ENCODE assay signal across 7 cellular contexts in the genomic region with DNA sequence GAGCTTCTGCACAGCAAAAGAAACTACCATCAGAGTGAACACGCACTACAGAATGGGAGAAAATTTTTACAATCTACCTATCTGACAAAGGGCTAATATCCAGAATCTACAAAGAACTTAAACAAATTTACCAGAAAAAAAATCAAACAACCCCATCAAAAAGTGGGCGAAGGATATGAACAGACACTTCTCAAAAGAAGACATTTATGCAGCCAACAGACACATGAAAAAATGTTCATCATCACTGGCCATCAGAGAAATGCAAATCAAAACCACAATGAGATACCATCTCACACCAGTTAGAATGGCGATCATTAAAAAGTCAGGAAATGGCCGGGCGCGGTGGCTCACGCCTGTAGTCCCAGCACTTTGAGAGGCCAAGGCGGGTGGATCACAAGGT. TPM values are rescaled to one million over a fixed set of nuclear protein-coding genes. Genes with fewer than 3 reads are reported as not detected.
DNase-seq lines count a peak whose midpoint lies in the region; ATAC-seq, FAIRE-seq and TF ChIP-seq lines count a peak whose summit lies in the region.
"Not testable (repeated sequence)": the region's sequence is repeated elsewhere in the genome, so short reads cannot be mapped to it uniquely, and the experiment has no call there.

No MANE protein-coding gene starts in this region.

- H3K36me3 ChIP-seq in GM12878 (ENCODE audit: control insufficient read depth in 2 of 2, insufficient read depth in 2 of 2, low read length in 1 of 2): not testable (repeated sequence)

- not testable (repeated sequence) for H3K27me3 Mint-ChIP-seq in IgD-negative memory B cell; activated B cell treated with CpG ODN at 0.5 μM for 24 hours; effector memory CD8-positive, alpha-beta T cell; immature natural killer cell (ENCODE audit: low read depth in 3 of 3); naive B cell; stimulated activated naive B cell treated with anti-CD40 and anti-IgM and Interleukin-4, amounts not matched to agents 10 μg/mL and 1 μg/mL and 100 μg/mL, for 72 hours

- CTCF ChIA-PET in activated B cell treated with CpG ODN at 0.5 μM for 24 hours (lab: Charles Lee); GM12878 (lab: Yijun Ruan, JAX): not testable (repeated sequence)

- H3K27me3 ChIP-seq in GM12878 (replicated peaks in 1 of 2; ENCODE audit: control insufficient read depth in 2 of 2, insufficient read depth in 2 of 2, low read length in 1 of 2): not testable (repeated sequence)

- not testable (repeated sequence) for H3K9ac ChIP-seq in GM12878 (ENCODE audit: control insufficient read depth, insufficient read depth, low read length)

- H3K4me3 ChIP-seq in GM12878: not testable (repeated sequence)

- not testable (repeated sequence) for FAIRE-seq in GM12878 (lab: Jason Lieb, UNC)

- H3K36me3 Mint-ChIP-seq in IgD-negative memory B cell; activated B cell treated with CpG ODN at 0.5 μM for 24 hours (ENCODE audit: low read depth); effector memory CD8-positive, alpha-beta T cell (ENCODE audit: insufficient read depth); immature natural killer cell; naive B cell: not testable (repeated sequence)
- peaks cover 19 to 27% of the 10 kb centered on the region in 2 donors for H3K36me3 Mint-ChIP-seq in stimulated activated naive B cell treated with anti-CD40 and anti-IgM and Interleukin-4, amounts not matched to agents 10 μg/mL and 1 μg/mL and 100 μg/mL, for 72 hours

- H3K4me2 ChIP-seq in GM12878 (ENCODE audit: control insufficient read depth, insufficient read depth): not testable (repeated sequence)

- RAD21 ChIA-PET in GM12878 (lab: Charles Lee; ENCODE audit: unreplicated experiment): not testable (repeated sequence)

- H3K79me2 ChIP-seq in GM12878 (ENCODE audit: control insufficient read depth, insufficient read depth, low read length): not testable (repeated sequence)

- BruUV-seq in GM12878 (replicated peaks; lab: Mats Ljungman, UMichigan): not testable (repeated sequence)

- 99% methylated on average over 8 of the region's 8 CpGs for WGBS in GM12878 (ENCODE audit: insufficient coverage, insufficient replicate concordance, low lambda C conversion rate, missing lambda C conversion rate)

- not testable (repeated sequence) for TF ChIP-seq POLR2A in GM12878 (IDR thresholded peaks at IDR 0.05; ENCODE audit: low read depth, low read length)

- POLR2A ChIA-PET in activated B cell treated with CpG ODN at 0.5 μM for 24 hours (lab: Charles Lee): interaction anchor here (0.6 to 1.0 kb wide), 2 partner anchors 10 to 127 kb away, joined by 5 read pairs; no protein-coding TSS in a partner anchor
- POLR2A ChIA-PET in GM12878 (lab: Charles Lee): not testable (repeated sequence)

- not testable (repeated sequence) for H3K9me3 Mint-ChIP-seq in IgD-negative memory B cell; activated B cell treated with CpG ODN at 0.5 μM for 24 hours; effector memory CD8-positive, alpha-beta T cell; immature natural killer cell; stimulated activated naive B cell treated with anti-CD40 and anti-IgM and Interleukin-4, amounts not matched to agents 10 μg/mL and 1 μg/mL and 100 μg/mL, for 72 hours
- H3K9me3 Mint-ChIP-seq in naive B cell: peaks cover 0 to 16% (median 6%) of the 10 kb centered on the region in 7 donors

- H3K4me1 Mint-ChIP-seq in IgD-negative memory B cell (peaks cover 33 to 43% (median 36%) of the 10 kb centered on the region in 3 donors), activated B cell treated with CpG ODN at 0.5 μM for 24 hours (peaks cover 66% of the 10 kb centered on the region), immature natural killer cell (peaks cover 66 to 68% of the 10 kb centered on the region in 2 donors), naive B cell (peaks cover 32 to 70% (median 46%) of the 10 kb centered on the region in 3 donors)
- peaks cover 23 to 47% of the 10 kb centered on the region in 2 donors for H3K4me1 Mint-ChIP-seq in effector memory CD8-positive, alpha-beta T cell (ENCODE audit: low read depth in 2 of 2)
- H3K4me1 Mint-ChIP-seq in stimulated activated naive B cell treated with anti-CD40 and anti-IgM and Interleukin-4, amounts not matched to agents 10 μg/mL and 1 μg/mL and 100 μg/mL, for 72 hours: peaks cover 14 to 63% of the 10 kb centered on the region in 2 donors

- not testable (repeated sequence) for TF ChIP-seq CTCF in activated B cell treated with CpG ODN at 0.5 μM for 24 hours (IDR thresholded peaks at IDR 0.05); GM12878 (IDR thresholded peaks at IDR 0.05 in 2 of 3, conservative IDR thresholded peaks at IDR 0.05 in 1 of 3; ENCODE audit: control insufficient read depth in 2 of 3, extremely low read depth in 1 of 3, insufficient read depth in 1 of 3, low read depth in 3 of 3, low read length in 3 of 3)

- not testable (repeated sequence) for ATAC-seq in activated B cell treated with CpG ODN at 0.5 μM for 24 hours (ENCODE audit: low read depth); GM12878; effector memory CD8-positive, alpha-beta T cell (replicated peaks); naive B cell (ENCODE audit: low read depth in 2 of 2); stimulated activated naive B cell treated with anti-CD40 and anti-IgM and Interleukin-4, amounts not matched to agents 10 μg/mL and 1 μg/mL and 100 μg/mL, for 72 hours (replicated peaks)

- H3K27ac ChIP-seq in GM12878 (ENCODE audit: control insufficient read depth, insufficient read depth): not testable (repeated sequence)

- H4K20me1 ChIP-seq in GM12878 (ENCODE audit: control insufficient read depth, insufficient read depth): not testable (repeated sequence)

- not testable (repeated sequence) for H3K4me1 ChIP-seq in GM12878 (ENCODE audit: control insufficient read depth, insufficient read depth, low read length)

- in situ Hi-C loops in GM12878 (cut with MboI): not testable (repeated sequence)

- not testable (repeated sequence) for TF ChIP-seq RAD21 in GM12878 (IDR thresholded peaks at IDR 0.05; ENCODE audit: insufficient read depth, low read depth, low read length)

- SMC1A ChIA-PET in GM12878 (lab: Charles Lee; ENCODE audit: uncharacterized antibody, unreplicated experiment): not testable (repeated sequence)

- H3K4me3 Mint-ChIP-seq in IgD-negative memory B cell (peak overlapping the region in 1 of 4 donors; percentile 77), immature natural killer cell (peak overlapping the region in 3 of 5 donors; percentile 18 to 65 (median 48)), naive B cell (peak overlapping the region in 2 of 8 donors; percentile 31 to 51)
- H3K4me3 Mint-ChIP-seq in activated B cell treated with CpG ODN at 0.5 μM for 24 hours; effector memory CD8-positive, alpha-beta T cell; stimulated activated naive B cell treated with anti-CD40 and anti-IgM and Interleukin-4, amounts not matched to agents 10 μg/mL and 1 μg/mL and 100 μg/mL, for 72 hours: not testable (repeated sequence)

- not testable (repeated sequence) for TF ChIP-seq EP300 in GM12878 (IDR thresholded peaks at IDR 0.05; ENCODE audit: borderline replicate concordance in 1 of 2, control insufficient read depth in 1 of 2, low read depth in 2 of 2, low read length in 2 of 2)

- intact Hi-C loops in activated B cell treated with CpG ODN at 0.5 μM for 24 hours (cut with micrococcal nuclease); GM12878 (cut with micrococcal nuclease; ENCODE audit: unreplicated experiment): not testable (repeated sequence)

- H3K9me3 ChIP-seq in GM12878 (replicated peaks; ENCODE audit: control insufficient read depth, insufficient read depth, low read length): not testable (repeated sequence)

- H3K27ac Mint-ChIP-seq in IgD-negative memory B cell (peak overlapping the region in 2 of 3 donors; percentile 45 to 76), activated B cell treated with CpG ODN at 0.5 μM for 24 hours (peak overlapping the region; percentile 50), immature natural killer cell (peak overlapping the region; percentile 25 to 78 (median 54)), naive B cell (peak overlapping the region in 4 of 6 donors; percentile 18 to 93 (median 84))
- peak overlapping the region; percentile 60 to 77 for H3K27ac Mint-ChIP-seq in effector memory CD8-positive, alpha-beta T cell
- H3K27ac Mint-ChIP-seq in stimulated activated naive B cell treated with anti-CD40 and anti-IgM and Interleukin-4, amounts not matched to agents 10 μg/mL and 1 μg/mL and 100 μg/mL, for 72 hours: peak overlapping the region; percentile 51

- H2AFZ ChIP-seq in GM12878 (ENCODE audit: control insufficient read depth, low read depth, low read length): not testable (repeated sequence)

- DNase-seq in activated B cell treated with CpG ODN at 0.5 μM for 24 hours; GM12878 (ENCODE audit: low read depth, low spot score); effector memory CD8-positive, alpha-beta T cell; immature natural killer cell; naive B cell; stimulated activated naive B cell treated with anti-CD40 and anti-IgM and Interleukin-4, amounts not matched to agents 10 μg/mL and 1 μg/mL and 100 μg/mL, for 72 hours: not testable (repeated sequence)

RNA-seq across cellular contexts. Expression of gene SRPK2, which starts 26.7 kb away (rescaled TPM):
- polyA plus RNA-seq in IgD-negative memory B cell (66.5 TPM), GM12878 (2011; rRNA removed) (20.4 and 26.5 TPM in 2 replicates), GM12878 (2014; fragmentation: Illumina TruSeq; extraction: Trizol) (25.4 and 25.7 TPM in 2 replicates), GM12878 (2014; fragmentation: Nextera tagmentation; extraction: Ambion mirVana) (10 to 100 TPM; 14.2 to 21.5 TPM), GM12878 (2014; rRNA removed) (12.4 and 13.2 TPM in 2 replicates), GM12878 (2016; fragmentation: Nextera tagmentation; extraction: Ambion mirVana) (10 to 100 TPM; 25.7 to 28.6 TPM), immature natural killer cell (10 to 100 TPM; 51.5 to 92.2 (median 64.1) TPM), naive B cell (ENCODE audit: low read depth in 6 of 6) (10 to 100 TPM; 50.6 to 65.5 (median 56.1) TPM)
- total RNA-seq in activated B cell treated with CpG ODN at 0.5 μM for 24 hours (52.2 and 59.2 TPM in 2 replicates), GM12878 (2014; rRNA removed) (23.3 and 26.5 TPM in 2 replicates), GM12878 (2014; rRNA removed; fragmentation: Illumina TruSeq; extraction: Trizol) (26.6 and 26.7 TPM in 2 replicates), GM12878 (2021) (30.2 and 32.8 TPM in 2 replicates)
- 88.2 and 88.5 TPM in 2 replicates for total RNA-seq in GM12878 (2013; cell fraction: nucleolus; rRNA removed)
- 13.9 TPM for polyA plus RNA-seq in GM12878 (2011; ENCODE audit: low read depth)
- polyA plus RNA-seq in GM12878 (2011; cell fraction: cytosol; rRNA removed): 8.8 and 12.5 TPM in 2 replicates
- 12.7 and 18.8 TPM in 2 replicates for polyA plus RNA-seq in GM12878 (2011; cell fraction: nucleus; rRNA removed)
- polyA plus RNA-seq in GM12878 (2012): 16.8 and 19.6 TPM in 2 replicates
- polyA minus RNA-seq in GM12878 (2011; rRNA and poly(A)+ RNA removed): 22.7 and 27.8 TPM in 2 replicates
- 6.7 and 7.4 TPM in 2 replicates for polyA minus RNA-seq in GM12878 (2011; cell fraction: cytosol; rRNA and poly(A)+ RNA removed)
- polyA minus RNA-seq in GM12878 (2011; cell fraction: nucleus; rRNA and poly(A)+ RNA removed): 19.2 and 25.5 TPM in 2 replicates
